1 cellular context compared by ENCODE assay signal in the genomic region with DNA sequence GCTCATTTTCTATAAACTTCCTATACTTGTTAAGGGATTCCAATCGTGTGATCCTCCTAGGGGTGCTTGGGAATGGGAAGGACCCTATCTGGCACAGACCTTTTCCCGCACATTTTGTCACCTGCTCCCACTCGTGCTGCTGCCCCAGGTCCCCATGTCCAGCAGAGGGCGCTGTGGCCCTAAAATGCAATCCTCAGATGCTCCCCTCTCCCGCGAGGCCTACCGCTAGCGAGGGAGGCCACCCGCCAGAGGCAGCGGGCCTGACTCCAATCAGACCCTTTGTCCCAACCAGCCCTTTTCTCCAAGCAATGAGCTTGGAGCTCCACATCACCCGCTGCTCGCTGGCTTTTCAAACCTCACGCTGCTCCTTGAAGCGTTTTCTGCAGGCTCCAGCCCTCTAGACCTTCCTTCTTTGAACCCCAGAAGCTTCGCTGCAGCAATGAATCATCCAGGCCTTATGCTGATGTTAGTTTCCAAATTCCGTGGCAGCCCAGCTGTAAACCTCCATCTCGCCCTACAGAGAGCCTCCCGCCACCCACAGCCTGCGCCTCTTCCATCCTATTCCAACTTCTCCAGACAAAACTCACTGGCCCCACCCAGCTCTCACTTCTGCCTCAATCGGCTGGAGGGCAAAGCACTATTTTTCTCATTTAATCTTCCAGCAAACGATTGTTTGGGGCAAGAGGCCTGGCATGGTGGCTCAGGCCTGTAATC.
TF ChIP-seq lines count a peak whose summit lies in the region.

No MANE protein-coding gene starts in this region.

TF ChIP-seq in HepG2, 621 proteins besides CTCF, POLR2A, EP300 and RAD21 (continued from another document and continues in another):
- TF ChIP-seq ZNF407 (CRISPR knock-in tag; IDR thresholded peaks at IDR 0.05; ENCODE audit: not compliant biosample characterization) (peak; percentile 56), DNMT1 (CRISPR knock-in tag; IDR thresholded peaks at IDR 0.05) (no peak), BCL3 (CRISPR knock-in tag; IDR thresholded peaks at IDR 0.05) (no peak; the same call in 1 of the 2 replicates), KLF9 (CRISPR knock-in tag; IDR thresholded peaks at IDR 0.05; ENCODE audit: low read depth) (no peak), NFYC (CRISPR knock-in tag; IDR thresholded peaks at IDR 0.05) (no peak), ZNF350 (CRISPR knock-in tag; IDR thresholded peaks at IDR 0.05; ENCODE audit: borderline replicate concordance, low read depth) (0 out of 2 replicates have a peak, but pooled peaks have one; percentile 37), TCF12 (IDR thresholded peaks at IDR 0.05) (no peak), TCF12 (CRISPR knock-in tag; IDR thresholded peaks at IDR 0.05) (no peak), MAFG (CRISPR knock-in tag; IDR thresholded peaks at IDR 0.05) (no peak), NFKB2 (CRISPR knock-in tag; IDR thresholded peaks at IDR 0.05; ENCODE audit: borderline replicate concordance) (peak; percentile 74; the same call in 1 of the 2 replicates), GFI1 (CRISPR knock-in tag; IDR thresholded peaks at IDR 0.05; ENCODE audit: borderline replicate concordance) (no peak), RXRB (CRISPR knock-in tag; IDR thresholded peaks at IDR 0.05; ENCODE audit: borderline replicate concordance) (peak; percentile 50; the same call in 1 of the 2 replicates), STAG1 (CRISPR knock-in tag; IDR thresholded peaks at IDR 0.05) (peak; percentile 99), ZNF552 (CRISPR knock-in tag; IDR thresholded peaks at IDR 0.05; ENCODE audit: borderline replicate concordance) (no peak), ZNF12 (CRISPR knock-in tag; IDR thresholded peaks at IDR 0.05) (no peak), KMT2A (CRISPR knock-in tag; IDR thresholded peaks at IDR 0.05) (no peak), SETDB1 (CRISPR knock-in tag; IDR thresholded peaks at IDR 0.05; ENCODE audit: borderline replicate concordance) (no peak), RELA (CRISPR knock-in tag; IDR thresholded peaks at IDR 0.05) (no peak), NKX3-1 (CRISPR knock-in tag; IDR thresholded peaks at IDR 0.05) (no peak), ZNF629 (CRISPR knock-in tag; conservative IDR thresholded peaks at IDR 0.05) (0 out of 2 replicates have a peak, but pooled peaks have one; percentile 12), SMARCE1 (IDR thresholded peaks at IDR 0.05; ENCODE audit: borderline replicate concordance) (no peak), ZNF335 (CRISPR knock-in tag; IDR thresholded peaks at IDR 0.05) (peak; percentile 70; the same call in 1 of the 2 replicates), RFX5 (IDR thresholded peaks at IDR 0.05; ENCODE audit: low read depth, low read length) (0 out of 2 replicates have a peak, but pooled peaks have one; percentile 11), BRD4 (CRISPR knock-in tag; IDR thresholded peaks at IDR 0.05) (no peak), ZNF503 (CRISPR knock-in tag; IDR thresholded peaks at IDR 0.05) (no peak), ZNF737 (CRISPR knock-in tag; IDR thresholded peaks at IDR 0.05; ENCODE audit: borderline replicate concordance) (0 out of 2 replicates have a peak, but pooled peaks have one; percentile 56), GABPA (IDR thresholded peaks at IDR 0.05; ENCODE audit: low read depth, low read length) (no peak), GABPA (CRISPR knock-in tag; IDR thresholded peaks at IDR 0.05; ENCODE audit: low read depth) (no peak), ZNF580 (CRISPR knock-in tag; IDR thresholded peaks at IDR 0.05; ENCODE audit: borderline replicate concordance, low read depth) (peak; percentile 60; the same call in 1 of the 2 replicates), CREM (IDR thresholded peaks at IDR 0.05) (no peak), CREM (CRISPR knock-in tag; IDR thresholded peaks at IDR 0.05) (no peak), ZNF710 (CRISPR knock-in tag; IDR thresholded peaks at IDR 0.05; ENCODE audit: borderline replicate concordance) (no peak)
- TF ChIP-seq, protein P1, sequence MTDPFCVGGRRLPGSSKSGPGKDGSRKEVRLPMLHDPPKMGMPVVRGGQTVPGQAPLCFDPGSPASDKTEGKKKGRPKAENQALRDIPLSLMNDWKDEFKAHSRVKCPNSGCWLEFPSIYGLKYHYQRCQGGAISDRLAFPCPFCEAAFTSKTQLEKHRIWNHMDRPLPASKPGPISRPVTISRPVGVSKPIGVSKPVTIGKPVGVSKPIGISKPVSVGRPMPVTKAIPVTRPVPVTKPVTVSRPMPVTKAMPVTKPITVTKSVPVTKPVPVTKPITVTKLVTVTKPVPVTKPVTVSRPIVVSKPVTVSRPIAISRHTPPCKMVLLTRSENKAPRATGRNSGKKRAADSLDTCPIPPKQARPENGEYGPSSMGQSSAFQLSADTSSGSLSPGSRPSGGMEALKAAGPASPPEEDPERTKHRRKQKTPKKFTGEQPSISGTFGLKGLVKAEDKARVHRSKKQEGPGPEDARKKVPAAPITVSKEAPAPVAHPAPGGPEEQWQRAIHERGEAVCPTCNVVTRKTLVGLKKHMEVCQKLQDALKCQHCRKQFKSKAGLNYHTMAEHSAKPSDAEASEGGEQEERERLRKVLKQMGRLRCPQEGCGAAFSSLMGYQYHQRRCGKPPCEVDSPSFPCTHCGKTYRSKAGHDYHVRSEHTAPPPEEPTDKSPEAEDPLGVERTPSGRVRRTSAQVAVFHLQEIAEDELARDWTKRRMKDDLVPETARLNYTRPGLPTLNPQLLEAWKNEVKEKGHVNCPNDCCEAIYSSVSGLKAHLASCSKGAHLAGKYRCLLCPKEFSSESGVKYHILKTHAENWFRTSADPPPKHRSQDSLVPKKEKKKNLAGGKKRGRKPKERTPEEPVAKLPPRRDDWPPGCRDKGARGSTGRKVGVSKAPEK (CRISPR knock-in tag; IDR thresholded peaks at IDR 0.05; ENCODE audit: borderline replicate concordance): peak; percentile 73; the same call in 1 of the 2 replicates
- TF ChIP-seq, protein P2, sequence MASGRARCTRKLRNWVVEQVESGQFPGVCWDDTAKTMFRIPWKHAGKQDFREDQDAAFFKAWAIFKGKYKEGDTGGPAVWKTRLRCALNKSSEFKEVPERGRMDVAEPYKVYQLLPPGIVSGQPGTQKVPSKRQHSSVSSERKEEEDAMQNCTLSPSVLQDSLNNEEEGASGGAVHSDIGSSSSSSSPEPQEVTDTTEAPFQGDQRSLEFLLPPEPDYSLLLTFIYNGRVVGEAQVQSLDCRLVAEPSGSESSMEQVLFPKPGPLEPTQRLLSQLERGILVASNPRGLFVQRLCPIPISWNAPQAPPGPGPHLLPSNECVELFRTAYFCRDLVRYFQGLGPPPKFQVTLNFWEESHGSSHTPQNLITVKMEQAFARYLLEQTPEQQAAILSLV (CRISPR knock-in tag; IDR thresholded peaks at IDR 0.05; ENCODE audit: borderline replicate concordance): no peak
